Comparison of ENCODE assay signal across 8 cellular contexts in genomic region chr10:80204193-80204714, GRCh38. TPM values are rescaled to one million over a fixed set of nuclear protein-coding genes. Genes with fewer than 3 reads are reported as not detected.
DNase-seq lines count a peak whose midpoint lies in the region; ATAC-seq, FAIRE-seq and TF ChIP-seq lines count a peak whose summit lies in the region.

No MANE protein-coding gene starts in this region.

- peak overlapping the region; percentile 88 for H3K9ac ChIP-seq in keratinocyte (ENCODE audit: control insufficient read depth, extremely low read depth, insufficient read depth, low read length)

- no peaks in the 10 kb centered on the region for H3K27me3 Mint-ChIP-seq in IgD-negative memory B cell
- no peaks in the 10 kb centered on the region for H3K27me3 Mint-ChIP-seq in stimulated activated naive CD8-positive, alpha-beta T cell treated with anti-CD3 and anti-CD28 coated beads, Interleukin-15, Interleukin-2, amounts not matched to agents 100 ng/mL and 50 ng/mL, for 24 hours

- no peaks in the 10 kb centered on the region for H3K27me3 ChIP-seq in keratinocyte (ENCODE audit: control insufficient read depth, extremely low read depth, insufficient read depth, low read length)

- no peak for FAIRE-seq in keratinocyte (lab: Jason Lieb, UNC)

- peaks cover 37% of the 10 kb centered on the region for H3K4me1 ChIP-seq in keratinocyte (ENCODE audit: control insufficient read depth, extremely low read depth, insufficient read depth, low read length)

- peaks cover 4% of the 10 kb centered on the region for H3K9me1 ChIP-seq in keratinocyte (ENCODE audit: control insufficient read depth, extremely low read depth, insufficient read depth, low read length)

- no peaks in the 10 kb centered on the region for H3K9me3 ChIP-seq in keratinocyte (ENCODE audit: control insufficient read depth, low read depth, low read length)

- H3K36me3 Mint-ChIP-seq in IgD-negative memory B cell: peaks cover 3% of the 10 kb centered on the region
- peaks cover 21% of the 10 kb centered on the region for H3K36me3 Mint-ChIP-seq in stimulated activated naive CD8-positive, alpha-beta T cell treated with anti-CD3 and anti-CD28 coated beads, Interleukin-15, Interleukin-2, amounts not matched to agents 100 ng/mL and 50 ng/mL, for 24 hours (ENCODE audit: low read depth)

- peak overlapping the region; percentile 94 for H3K4me2 ChIP-seq in keratinocyte (ENCODE audit: control insufficient read depth, extremely low read depth, insufficient read depth, low read depth, low read length)

- H3K4me3 Mint-ChIP-seq in IgD-negative memory B cell: peak overlapping the region; percentile 73 to 93 (median 91)
- peak overlapping the region; percentile 89 for H3K4me3 Mint-ChIP-seq in stimulated activated naive CD8-positive, alpha-beta T cell treated with anti-CD3 and anti-CD28 coated beads, Interleukin-15, Interleukin-2, amounts not matched to agents 100 ng/mL and 50 ng/mL, for 24 hours

- peaks cover 26% of the 10 kb centered on the region for H4K20me1 ChIP-seq in keratinocyte (ENCODE audit: control insufficient read depth, extremely low read depth, insufficient read depth, low read length)

- peak; percentile 56 for DNase-seq in astrocyte of the hippocampus (ENCODE audit: low read depth, low spot score)
- no peak for DNase-seq in keratinocyte (ENCODE audit: low read depth, low spot score)
- no peak for DNase-seq in NCI-H446 (lab: John Stamatoyannopoulos, UW)
- no peak for DNase-seq in cortex of kidney (lab: John Stamatoyannopoulos, UW)

- dilution Hi-C loops in keratinocyte (cut with MboI; ENCODE audit: extremely low pct_ligation_motif_present, low sequenced_read_pairs): no loop called here

- peaks cover 28 to 49% (median 42%) of the 10 kb centered on the region in 3 donors for H3K4me1 Mint-ChIP-seq in IgD-negative memory B cell
- peaks cover 68% of the 10 kb centered on the region for H3K4me1 Mint-ChIP-seq in stimulated activated naive CD8-positive, alpha-beta T cell treated with anti-CD3 and anti-CD28 coated beads, Interleukin-15, Interleukin-2, amounts not matched to agents 100 ng/mL and 50 ng/mL, for 24 hours (ENCODE audit: low read depth)

- TF ChIP-seq CTCF in C4-2B (conservative IDR thresholded peaks at IDR 0.05): no peak
- no peak for TF ChIP-seq CTCF in keratinocyte (optimal IDR thresholded peaks at IDR 0.05 in 1 of 3, IDR thresholded peaks at IDR 0.05 in 1 of 3, conservative IDR thresholded peaks at IDR 0.05 in 1 of 3; ENCODE audit: extremely low read depth in 1 of 3, insufficient read depth in 2 of 3, low read length in 3 of 3)

- peaks cover 61% of the 10 kb centered on the region for H3K79me2 ChIP-seq in keratinocyte (ENCODE audit: control insufficient read depth, insufficient read depth, low read length)

- no peak overlapping the region for H2AFZ ChIP-seq in keratinocyte (ENCODE audit: control insufficient read depth, low read length)

- H3K27ac ChIP-seq in C4-2B (peak overlapping the region; percentile 93), keratinocyte (ENCODE audit: control insufficient read depth, insufficient read depth, low read length) (peak overlapping the region; percentile 74)

- ATAC-seq in HG02840 (IDR thresholded peaks at IDR 0.05; ENCODE audit: low FRiP score, unreplicated experiment): no peak

- no peaks in the 10 kb centered on the region for H3K9me3 Mint-ChIP-seq in IgD-negative memory B cell
- no peaks in the 10 kb centered on the region for H3K9me3 Mint-ChIP-seq in stimulated activated naive CD8-positive, alpha-beta T cell treated with anti-CD3 and anti-CD28 coated beads, Interleukin-15, Interleukin-2, amounts not matched to agents 100 ng/mL and 50 ng/mL, for 24 hours

- peaks cover 0 to 7% of the 10 kb centered on the region in 2 experiments for H3K36me3 ChIP-seq in keratinocyte (ENCODE audit: control insufficient read depth in 2 of 2, extremely low read depth in 1 of 2, insufficient read depth in 2 of 2, low read length in 2 of 2)

- peak overlapping the region; percentile 59 to 77 (median 63) for H3K4me3 ChIP-seq in keratinocyte (ENCODE audit: control insufficient read depth in 2 of 3, extremely low read depth in 1 of 3, insufficient read depth in 2 of 3, low read depth in 1 of 3, low read length in 3 of 3)

- peak overlapping the region; percentile 61 to 82 (median 76) for H3K27ac Mint-ChIP-seq in IgD-negative memory B cell
- peak overlapping the region; percentile 83 for H3K27ac Mint-ChIP-seq in stimulated activated naive CD8-positive, alpha-beta T cell treated with anti-CD3 and anti-CD28 coated beads, Interleukin-15, Interleukin-2, amounts not matched to agents 100 ng/mL and 50 ng/mL, for 24 hours

RNA-seq across cellular contexts. Expression of gene ANXA11, which starts 1.1 kb away (rescaled TPM):
- polyA plus RNA-seq in IgD-negative memory B cell: 243 TPM
- polyA plus RNA-seq in keratinocyte: 69.7 to 97.9 TPM (median 93.9 TPM) in 3 replicates
- polyA plus RNA-seq in keratinocyte (2011; ENCODE audit: low read depth): 91.9 TPM
- polyA plus RNA-seq in keratinocyte (2011; cell fraction: cytosol; rRNA removed): 74.0 and 78.2 TPM in 2 replicates
- 57.5 and 68.2 TPM in 2 replicates for polyA plus RNA-seq in keratinocyte (2011; cell fraction: nucleus; rRNA removed)
- polyA plus RNA-seq in keratinocyte (2012; ENCODE audit: low replicate concordance): 208 and 241 TPM in 2 replicates
- 70.1 to 90.2 TPM (median 79.3 TPM) in 3 replicates for polyA minus RNA-seq in keratinocyte
- polyA minus RNA-seq in keratinocyte (2011; cell fraction: cytosol; rRNA and poly(A)+ RNA removed): 112 TPM
- 30.8 and 36.9 TPM in 2 replicates for polyA minus RNA-seq in keratinocyte (2011; cell fraction: nucleus; rRNA and poly(A)+ RNA removed)
